ENCODE assay signal across 21 cellular contexts in genomic region chr11:46285173-46285572, GRCh38. TPM values are rescaled to one million over a fixed set of nuclear protein-coding genes. Genes with fewer than 3 reads are reported as not detected.
A peak's percentile ranks its signal among the peaks of the same experiment; 100 is the strongest.
DNase-seq lines count a peak whose midpoint lies in the region; ATAC-seq and TF ChIP-seq lines count a peak whose summit lies in the region.
"Had no signal": no experiment of that assay in that cellular context is flagged by ENCODE, and none has a peak within 500 bp of the region (broad histone marks: within the 10 kb centered on the region; RNA-seq: fewer than 3 reads in every experiment).

No MANE protein-coding gene starts in this region.

- no peak for TF ChIP-seq EP300 in stomach (IDR thresholded peaks at IDR 0.05)

- H4K20me1 ChIP-seq in fibroblast of lung (ENCODE audit: control insufficient read depth, extremely low read depth, insufficient read depth, low read length): no peaks in the 10 kb centered on the region

- peak overlapping the region; percentile 53 for H3K27ac Mint-ChIP-seq in mesothelial cell of epicardium
- H3K27ac Mint-ChIP-seq: activated T-helper 17 cell treated with anti-CD3 and anti-CD28 coated beads, Interleukin-2, amount 50 U/mL, for 72 hours; IgD-negative memory B cell had no signal

- no peaks in the 10 kb centered on the region for H3K36me3 Mint-ChIP-seq in mesothelial cell of epicardium
- H3K36me3 Mint-ChIP-seq: IgD-negative memory B cell had no signal

- H2AFZ ChIP-seq in fibroblast of lung (ENCODE audit: low read length): no peak overlapping the region

- peaks cover 82% of the 10 kb centered on the region for H3K79me2 ChIP-seq in fibroblast of lung (ENCODE audit: control insufficient read depth, insufficient read depth, low read length)

- TF ChIP-seq CTCF in fibroblast of lung (conservative IDR thresholded peaks at IDR 0.05 in 1 of 2, IDR thresholded peaks at IDR 0.05 in 1 of 2; ENCODE audit: low read depth in 1 of 2, low read length in 2 of 2): no peak
- no peak for TF ChIP-seq CTCF in mesothelial cell of epicardium (IDR thresholded peaks at IDR 0.05; ENCODE audit: unreplicated experiment)
- no peak for TF ChIP-seq CTCF in stomach (IDR thresholded peaks at IDR 0.05)

- intact Hi-C loops in stomach (cut with DNase I; ENCODE audit: low total_unique reads): no loop called here

- peaks cover 33% of the 10 kb centered on the region for H3K4me1 Mint-ChIP-seq in mesothelial cell of epicardium
- H3K4me1 Mint-ChIP-seq: activated T-helper 17 cell treated with anti-CD3 and anti-CD28 coated beads, Interleukin-2, amount 50 U/mL, for 72 hours; central memory CD8-positive, alpha-beta T cell; IgD-negative memory B cell had no signal

- H3K4me1 ChIP-seq in fibroblast of lung (ENCODE audit: control insufficient read depth, extremely low read depth, insufficient read depth, low read length) (peaks cover 31% of the 10 kb centered on the region), stomach (peaks cover 30 to 76% (median 54%) of the 10 kb centered on the region in 4 donors)

- DNase-seq in EH (ENCODE audit: low read depth): peak; percentile 34
- DNase-seq in fibroblast of lung (ENCODE audit: low read depth in 2 of 2): peak in 1 of 2 donors; percentile 29
- DNase-seq in mesothelial cell of epicardium (ENCODE audit: low spot score in 2 of 2, unreplicated experiment in 2 of 2): no peak
- no peak for DNase-seq in stomach
- DNase-seq in central memory CD4-positive, alpha-beta T cell: no peak
- no peak for DNase-seq in Kasumi-1 (lab: John Stamatoyannopoulos, UW)
- DNase-seq in NCI-H1436 treated with DMSO at 0.1 percent for 48 hours (lab: John Stamatoyannopoulos, UW): no peak
- DNase-seq: activated CD4-positive, CD25-positive, alpha-beta regulatory T cell; activated CD8-positive, alpha-beta memory T cell treated with anti-CD3 and anti-CD28 coated beads for 24 hours; COR-L47; effector memory CD4-positive, alpha-beta T cell; NCI-H510A treated with DMSO at 0.1 percent for 48 hours; SJCRH30; stimulated activated CD4-positive, alpha-beta T cell treated with anti-CD3 and anti-CD28 coated beads, Interleukin-15, amount 100 ng/mL, for 24 hours; stimulated activated naive CD8-positive, alpha-beta T cell treated with anti-CD3 and anti-CD28 coated beads, Interleukin-15, Interleukin-2, amounts not matched to agents 100 U/mL and 50 U/mL, for 24 hours; T-helper 2 cell had no signal

- WGBS in stomach, 5 donors: 75 to 100% (median 80%) methylated on average over 1 to 3 of the region's 3 CpGs

- ATAC-seq in HG03159 (IDR thresholded peaks at IDR 0.05; ENCODE audit: unreplicated experiment): no peak
- ATAC-seq: activated T-helper 17 cell treated with anti-CD3 and anti-CD28 coated beads, Interleukin-2, amount 50 U/mL, for 72 hours; left lobe of liver; stimulated activated naive CD8-positive, alpha-beta T cell treated with anti-CD3 and anti-CD28 coated beads, Interleukin-15, Interleukin-2, amounts not matched to agents 100 U/mL and 50 U/mL, for 24 hours had no signal

- H3K9me3 ChIP-seq in fibroblast of lung (ENCODE audit: control insufficient read depth, insufficient read depth, low read depth, low read length) (no peaks in the 10 kb centered on the region), stomach (no peaks in the 10 kb centered on the region)
- H3K9me3 ChIP-seq: SJCRH30 had no signal

- no peak for TF ChIP-seq POLR2A in stomach (IDR thresholded peaks at IDR 0.05)

- H3K4me3 ChIP-seq in fibroblast of lung (replicated peaks in 1 of 4; ENCODE audit: control extremely low read depth in 1 of 4, insufficient read depth in 1 of 4, low read depth in 3 of 4, low read length in 4 of 4) (peak overlapping the region in 1 of 4 experiments; percentile 40), stomach (peak overlapping the region in 1 of 4 donors; percentile 3)
- H3K4me3 ChIP-seq: SJCRH30 had no signal

- H3K4me2 ChIP-seq in fibroblast of lung (ENCODE audit: extremely low read depth, insufficient read depth, low read length): peak overlapping the region; percentile 71

- no peak overlapping the region for H3K4me3 Mint-ChIP-seq in mesothelial cell of epicardium
- H3K4me3 Mint-ChIP-seq: activated T-helper 17 cell treated with anti-CD3 and anti-CD28 coated beads, Interleukin-2, amount 50 U/mL, for 72 hours; central memory CD8-positive, alpha-beta T cell; IgD-negative memory B cell had no signal

- H3K27me3 Mint-ChIP-seq in mesothelial cell of epicardium (ENCODE audit: low read depth): peaks cover 8% of the 10 kb centered on the region

- H3K27ac ChIP-seq in fibroblast of lung (ENCODE audit: insufficient read depth, low read length) (peak overlapping the region; percentile 36), stomach (peak overlapping the region in 4 of 5 donors; percentile 37 to 73 (median 63))
- H3K27ac ChIP-seq: SJCRH30 had no signal

- H3K27me3 ChIP-seq in fibroblast of lung (ENCODE audit: control insufficient read depth, insufficient read depth, low read length) (no peaks in the 10 kb centered on the region), stomach (peaks cover 0 to 11% (median 0%) of the 10 kb centered on the region in 3 donors)

- H3K36me3 ChIP-seq in fibroblast of lung (ENCODE audit: control insufficient read depth, insufficient read depth, low read length) (peaks cover 2% of the 10 kb centered on the region), stomach (peaks cover 0 to 9% (median 3%) of the 10 kb centered on the region in 4 donors)
- H3K36me3 ChIP-seq: SJCRH30 had no signal

- no peaks in the 10 kb centered on the region for H3K9me3 Mint-ChIP-seq in mesothelial cell of epicardium
- H3K9me3 Mint-ChIP-seq: activated T-helper 17 cell treated with anti-CD3 and anti-CD28 coated beads, Interleukin-2, amount 50 U/mL, for 72 hours; central memory CD8-positive, alpha-beta T cell had no signal

- no peak overlapping the region for H3K9ac ChIP-seq in fibroblast of lung (ENCODE audit: insufficient read depth, low read length)

RNA-seq across cellular contexts. Expression of gene CREB3L1, which starts 7.7 kb away (rescaled TPM):
- 14.4 and 28.4 TPM in 2 replicates for total RNA-seq in fibroblast of lung
- 18.8 and 31.2 TPM in 2 replicates for polyA plus RNA-seq in fibroblast of lung
- polyA plus RNA-seq in fibroblast of lung (2012): 112 and 132 TPM in 2 replicates
- polyA minus RNA-seq in fibroblast of lung (ENCODE audit: low replicate concordance): 267 and 318 TPM in 2 replicates
- total RNA-seq in mesothelial cell of epicardium: 34.5 to 43.0 TPM (median 36.3 TPM) in 3 replicates
- total RNA-seq in stomach: 100 to 1,000 TPM in 1 of 5 donors, 10 to 100 TPM in 4; 21.0 to 125 (median 54.2) TPM
- polyA plus RNA-seq in stomach: 10 to 100 TPM; 39.4 to 59.3 (median 40.8) TPM
- total RNA-seq: activated T-helper 17 cell treated with anti-CD3 and anti-CD28 coated beads, Interleukin-2, amount 50 U/mL, for 72 hours had no signal
- polyA plus RNA-seq: IgD-negative memory B cell had no signal
